ENCODE assay signal across 8 cellular contexts in the genomic region with DNA sequence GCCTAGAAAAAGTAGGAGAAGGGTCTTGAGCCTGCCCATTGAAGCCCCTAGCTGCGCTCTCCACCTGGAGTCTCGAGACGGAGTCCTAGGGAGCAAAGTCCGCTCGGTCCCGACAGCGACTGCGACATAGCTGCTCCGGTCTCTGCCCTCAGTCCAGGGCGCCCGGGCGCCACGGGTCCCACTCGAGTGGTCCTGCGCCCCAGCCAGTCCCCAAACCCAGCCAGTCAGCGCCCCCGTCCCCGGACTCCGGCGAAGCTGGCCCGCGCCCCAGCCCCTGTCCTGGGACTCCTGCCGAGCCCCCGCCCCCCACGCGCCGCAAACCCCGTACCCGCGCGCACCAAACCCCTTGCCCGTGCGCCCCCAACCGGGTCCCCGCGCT. TPM values are rescaled to one million over a fixed set of nuclear protein-coding genes. Genes with fewer than 3 reads are reported as not detected.
DNase-seq lines count a peak whose midpoint lies in the region; ATAC-seq and TF ChIP-seq lines count a peak whose summit lies in the region.
"Had no signal": no experiment of that assay in that cellular context is flagged by ENCODE, and none has a peak within 500 bp of the region (broad histone marks: within the 10 kb centered on the region; RNA-seq: fewer than 3 reads in every experiment).

No MANE protein-coding gene starts in this region.

- ATAC-seq in thoracic aorta (ENCODE audit: insufficient number of reproducible peaks, low FRiP score, low read depth), result no peak
- ATAC-seq in naive thymus-derived CD4-positive, alpha-beta T cell, result no peak

- BruUV-seq in mammary epithelial cell (replicated peaks; lab: Mats Ljungman, UMichigan), result no TSS peak

- H3K79me2 ChIP-seq in mammary epithelial cell (ENCODE audit: insufficient read depth, low read length), result peaks cover 43% of the 10 kb centered on the region

- H3K4me1 Mint-ChIP-seq in naive thymus-derived CD4-positive, alpha-beta T cell, result peaks cover 0 to 20% (median 4%) of the 10 kb centered on the region in 7 donors

- in situ Hi-C loops in mammary epithelial cell (cut with MboI; ENCODE audit: low sequenced_read_pairs in 2 of 2), result loop anchor here in 1 of 2 donors (25.0 kb wide), 1 partner anchor 231 kb away; no protein-coding TSS in a partner anchor

- no peak for TF ChIP-seq POLR2A in lower leg skin (IDR thresholded peaks at IDR 0.05)

- H3K4me3 Mint-ChIP-seq in naive thymus-derived CD4-positive, alpha-beta T cell, result no peak overlapping the region
- H3K4me3 Mint-ChIP-seq: T-helper 1 cell treated with Interleukin-12 subunit alpha and Interleukin-12 subunit beta and Interleukin-4 antibody, amounts not matched to agents 30 μg/mL and 1 μg/mL, for 36 hours had no signal

- H3K36me3 ChIP-seq in mammary epithelial cell (ENCODE audit: insufficient read depth, low read length), result no peaks in the 10 kb centered on the region
- H3K36me3 ChIP-seq in thoracic aorta, result no peaks in the 10 kb centered on the region
- H3K36me3 ChIP-seq in naive thymus-derived CD4-positive, alpha-beta T cell (ENCODE audit: control insufficient read depth in 2 of 3, insufficient read depth in 3 of 3, low read length in 3 of 3), result no peaks in the 10 kb centered on the region

- DNase-seq in LoVo (ENCODE audit: low spot score) (peak; percentile 47), mammary epithelial cell (no peak), lower leg skin (ENCODE audit: low spot score in 2 of 2) (no peak), thoracic aorta (ENCODE audit: low spot score) (no peak), dermis blood vessel endothelial cell (no peak), NK-92 (lab: John Stamatoyannopoulos, UW; ENCODE audit: unreplicated experiment) (no peak)
- no peak for DNase-seq in naive thymus-derived CD4-positive, alpha-beta T cell

- POLR2A ChIA-PET in naive thymus-derived CD4-positive, alpha-beta T cell (lab: Charles Lee), result no interaction called here

- H3K4me3 ChIP-seq in mammary epithelial cell (replicated peaks in 1 of 3; ENCODE audit: insufficient read depth in 1 of 3, low read depth in 2 of 3, low read length in 3 of 3), result peak overlapping the region; percentile 78 to 81 (median 80)
- peak overlapping the region; percentile 41 for H3K4me3 ChIP-seq in lower leg skin (ENCODE audit: low read depth, poor library complexity, severe bottlenecking)
- H3K4me3 ChIP-seq in thoracic aorta, result peak overlapping the region; percentile 92
- no peak overlapping the region for H3K4me3 ChIP-seq in naive thymus-derived CD4-positive, alpha-beta T cell (ENCODE audit: low read length)

- peak overlapping the region; percentile 59 for H3K9ac ChIP-seq in mammary epithelial cell (ENCODE audit: insufficient read depth, low read length)

- no peak overlapping the region for H3K27ac Mint-ChIP-seq in naive thymus-derived CD4-positive, alpha-beta T cell
- H3K27ac Mint-ChIP-seq: T-helper 1 cell treated with Interleukin-12 subunit alpha and Interleukin-12 subunit beta and Interleukin-4 antibody, amounts not matched to agents 30 μg/mL and 1 μg/mL, for 36 hours had no signal

- TF ChIP-seq CTCF in mammary epithelial cell (conservative IDR thresholded peaks at IDR 0.05 in 1 of 2, IDR thresholded peaks at IDR 0.05 in 1 of 2; ENCODE audit: extremely low read depth in 1 of 2, insufficient read depth in 1 of 2, low read depth in 1 of 2, low read length in 2 of 2) (no peak), lower leg skin (IDR thresholded peaks at IDR 0.05) (no peak), thoracic aorta (IDR thresholded peaks at IDR 0.05) (no peak)

- peaks cover 28% of the 10 kb centered on the region for H3K4me1 ChIP-seq in mammary epithelial cell (ENCODE audit: insufficient read depth, low read length)
- peaks cover 45 to 77% of the 10 kb centered on the region in 2 donors for H3K4me1 ChIP-seq in thoracic aorta (ENCODE audit: control insufficient read depth in 1 of 2, low read depth in 2 of 2)
- H3K4me1 ChIP-seq in naive thymus-derived CD4-positive, alpha-beta T cell (ENCODE audit: control insufficient read depth in 2 of 2, insufficient read depth in 2 of 2, low read length in 2 of 2), result no peaks in the 10 kb centered on the region

- peak overlapping the region; percentile 89 for H3K4me2 ChIP-seq in mammary epithelial cell (ENCODE audit: insufficient read depth, low read depth, low read length)

- H3K36me3 Mint-ChIP-seq in naive thymus-derived CD4-positive, alpha-beta T cell, result no peaks in the 10 kb centered on the region

- H2AFZ ChIP-seq in mammary epithelial cell (ENCODE audit: low read depth, low read length), result peak overlapping the region; percentile 91

- intact Hi-C loops in mammary epithelial cell (cut with micrococcal nuclease) (loop anchor here (10.0 kb wide), 1 partner anchor 107 kb away; no protein-coding TSS in a partner anchor), lower leg skin (cut with DNase I; ENCODE audit: low total_unique reads) (no loop called here)
- intact Hi-C loops in naive thymus-derived CD4-positive, alpha-beta T cell (cut with micrococcal nuclease), result no loop called here

- no peaks in the 10 kb centered on the region for H3K27me3 ChIP-seq in mammary epithelial cell (ENCODE audit: insufficient read depth, low read length)
- no peaks in the 10 kb centered on the region for H3K27me3 ChIP-seq in thoracic aorta (replicated peaks; ENCODE audit: insufficient read depth)
- no peaks in the 10 kb centered on the region for H3K27me3 ChIP-seq in naive thymus-derived CD4-positive, alpha-beta T cell (ENCODE audit: control insufficient read depth in 2 of 2, insufficient read depth in 2 of 2, low read length in 2 of 2)

- peak overlapping the region; percentile 42 for H3K27ac ChIP-seq in mammary epithelial cell (ENCODE audit: insufficient read depth, low read depth, low read length)
- H3K27ac ChIP-seq in thoracic aorta, result peak overlapping the region; percentile 83 to 91
- no peak overlapping the region for H3K27ac ChIP-seq in naive thymus-derived CD4-positive, alpha-beta T cell (ENCODE audit: low read depth, low read length)

- H3K27me3 Mint-ChIP-seq in naive thymus-derived CD4-positive, alpha-beta T cell, result peaks cover 29 to 42% (median 37%) of the 10 kb centered on the region in 5 donors

- H3K9me3 Mint-ChIP-seq in naive thymus-derived CD4-positive, alpha-beta T cell, result peaks cover 0 to 8% (median 0%) of the 10 kb centered on the region in 11 donors
- H3K9me3 Mint-ChIP-seq: T-helper 1 cell treated with Interleukin-12 subunit alpha and Interleukin-12 subunit beta and Interleukin-4 antibody, amounts not matched to agents 30 μg/mL and 1 μg/mL, for 36 hours had no signal

- CTCF ChIA-PET in mammary epithelial cell (lab: Charles Lee; ENCODE audit: low non-redundant PET), result no interaction called here
- CTCF ChIA-PET in naive thymus-derived CD4-positive, alpha-beta T cell (lab: Charles Lee), result no interaction called here

- H3K9me3 ChIP-seq in mammary epithelial cell (replicated peaks; ENCODE audit: insufficient read depth, low read length), result no peaks in the 10 kb centered on the region
- H3K9me3 ChIP-seq in thoracic aorta, result no peaks in the 10 kb centered on the region
- no peaks in the 10 kb centered on the region for H3K9me3 ChIP-seq in naive thymus-derived CD4-positive, alpha-beta T cell (ENCODE audit: control insufficient read depth in 2 of 3, low read length in 3 of 3)

- 0% methylated on average over 2 of the region's 36 CpGs for WGBS in mammary epithelial cell (ENCODE audit: low coverage, missing lambda C conversion rate)
- WGBS in lower leg skin, 2 donors, result 1 to 4% methylated on average over 12 to 14 of the region's 36 CpGs

- dilution Hi-C loops in mammary epithelial cell (cut with HindIII; ENCODE audit: low sequenced_read_pairs), result no loop called here

- H4K20me1 ChIP-seq in mammary epithelial cell (ENCODE audit: insufficient read depth, low read length), result no peaks in the 10 kb centered on the region

RNA-seq across cellular contexts. Expression of gene TNS3, which starts 0.5 kb away (rescaled TPM):
- total RNA-seq in mammary epithelial cell (10 to 100 TPM; 15.0 to 43.5 TPM), lower leg skin (10 to 100 TPM; 19.5 to 33.9 (median 25.5) TPM), thoracic aorta (100 to 1,000 TPM; 138 to 151 TPM), dermis blood vessel endothelial cell (11.7 and 13.6 TPM in 2 replicates)
- polyA plus RNA-seq in mammary epithelial cell, result 12.9 TPM
- polyA minus RNA-seq in mammary epithelial cell, result 27.8 TPM
- 10 to 100 TPM in 1 of 5 experiments, 1 to 10 TPM in 3, under 1 TPM in 1; 0.85 to 38.3 (median 2.6) TPM for total RNA-seq in naive thymus-derived CD4-positive, alpha-beta T cell
- not detected for polyA plus RNA-seq in naive thymus-derived CD4-positive, alpha-beta T cell
